In genomic region chr6:104639671-104640070, GRCh38 we compare ENCODE assay signal across 9 cellular contexts.
DNase-seq lines count a peak whose midpoint lies in the region; ATAC-seq and TF ChIP-seq lines count a peak whose summit lies in the region.
"Had no signal": no experiment of that assay in that cellular context is flagged by ENCODE, and none has a peak within 500 bp of the region (broad histone marks: within the 10 kb centered on the region; RNA-seq: fewer than 3 reads in every experiment).

No MANE protein-coding gene starts in this region.

- H3K36me3 Mint-ChIP-seq in activated CD8-positive, alpha-beta T cell treated with anti-CD3 and anti-CD28 coated beads for 36 hours (ENCODE audit: low read depth), result no peaks in the 10 kb centered on the region
- H3K36me3 Mint-ChIP-seq: activated naive CD8-positive, alpha-beta T cell had no signal

- no peak for TF ChIP-seq CTCF in SU-DHL-6 (IDR thresholded peaks at IDR 0.05; ENCODE audit: insufficient read depth, low read length, poor library complexity, severe bottlenecking)
- TF ChIP-seq CTCF in prostate gland (IDR thresholded peaks at IDR 0.05), result no peak
- TF ChIP-seq CTCF in activated CD8-positive, alpha-beta T cell treated with anti-CD3 and anti-CD28 coated beads for 36 hours (IDR thresholded peaks at IDR 0.05), result no peak

- H3K4me1 ChIP-seq in prostate gland (replicated peaks), result no peaks in the 10 kb centered on the region

- no peaks in the 10 kb centered on the region for H3K9me2 ChIP-seq in SU-DHL-6 (replicated peaks; ENCODE audit: insufficient read depth, low read length)

- H3K9ac ChIP-seq in SU-DHL-6 (ENCODE audit: low read length), result no peak overlapping the region

- POLR2A ChIA-PET in activated CD8-positive, alpha-beta T cell treated with anti-CD3 and anti-CD28 coated beads for 36 hours (lab: Charles Lee), result no interaction called here

- H3K4me3 ChIP-seq in SU-DHL-6 (ENCODE audit: insufficient read depth, low read length, poor library complexity, severe bottlenecking), result no peak overlapping the region
- no peak overlapping the region for H3K4me3 ChIP-seq in prostate gland

- no peak overlapping the region for H3K4me3 Mint-ChIP-seq in activated CD8-positive, alpha-beta T cell treated with anti-CD3 and anti-CD28 coated beads for 36 hours
- H3K4me3 Mint-ChIP-seq: activated naive CD8-positive, alpha-beta T cell had no signal

- CTCF ChIA-PET in activated CD8-positive, alpha-beta T cell treated with anti-CD3 and anti-CD28 coated beads for 36 hours (lab: Charles Lee), result no interaction called here

- ATAC-seq in GM18873 (IDR thresholded peaks at IDR 0.05; ENCODE audit: low FRiP score, unreplicated experiment), result peak; percentile 94
- ATAC-seq in HG02981 (IDR thresholded peaks at IDR 0.05; ENCODE audit: unreplicated experiment), result peak; percentile 94
- ATAC-seq in activated CD8-positive, alpha-beta T cell treated with anti-CD3 and anti-CD28 coated beads for 36 hours, result no peak

- H3K27me3 ChIP-seq in SU-DHL-6 (ENCODE audit: low read length), result no peaks in the 10 kb centered on the region
- H3K27me3 ChIP-seq in prostate gland (replicated peaks; ENCODE audit: insufficient read depth), result no peaks in the 10 kb centered on the region

- no peaks in the 10 kb centered on the region for H3K9me3 Mint-ChIP-seq in activated CD8-positive, alpha-beta T cell treated with anti-CD3 and anti-CD28 coated beads for 36 hours

- DNase-seq in prostate gland (ENCODE audit: low spot score), result no peak
- DNase-seq in SW 1271 (lab: John Stamatoyannopoulos, UW), result no peak
- no peak for DNase-seq in activated CD8-positive, alpha-beta T cell treated with anti-CD3 and anti-CD28 coated beads for 36 hours
- no peak for DNase-seq in hepatic stellate cell (ENCODE audit: low spot score)
- DNase-seq in stimulated activated CD4-positive, alpha-beta T cell treated with anti-CD3 and anti-CD28 coated beads, Interleukin-15, amount 100 ng/mL, for 24 hours, result no peak

- TF ChIP-seq POLR2A in prostate gland (IDR thresholded peaks at IDR 0.05), result no peak

- H3K27ac Mint-ChIP-seq in activated CD8-positive, alpha-beta T cell treated with anti-CD3 and anti-CD28 coated beads for 36 hours, result no peak overlapping the region
- H3K27ac Mint-ChIP-seq: activated naive CD8-positive, alpha-beta T cell had no signal

- H3K36me3 ChIP-seq in SU-DHL-6 (ENCODE audit: low read length) (no peaks in the 10 kb centered on the region), prostate gland (no peaks in the 10 kb centered on the region)

- H3K79me2 ChIP-seq in SU-DHL-6 (ENCODE audit: insufficient read depth, low read length), result no peaks in the 10 kb centered on the region

- H3F3A ChIP-seq in SU-DHL-6 (ENCODE audit: insufficient read depth), result no peaks in the 10 kb centered on the region

- H4K20me1 ChIP-seq in SU-DHL-6 (ENCODE audit: low read depth, low read length), result no peaks in the 10 kb centered on the region

- H3K27me3 Mint-ChIP-seq in activated CD8-positive, alpha-beta T cell treated with anti-CD3 and anti-CD28 coated beads for 36 hours, result no peaks in the 10 kb centered on the region
- H3K27me3 Mint-ChIP-seq: activated naive CD8-positive, alpha-beta T cell had no signal

- no peak overlapping the region for H2AFZ ChIP-seq in SU-DHL-6 (ENCODE audit: low read depth, low read length, severe bottlenecking)

- H3K4me2 ChIP-seq in SU-DHL-6 (ENCODE audit: low read depth, low read length, poor library complexity, severe bottlenecking), result no peak overlapping the region

- H3K27ac ChIP-seq in SU-DHL-6 (ENCODE audit: low read depth, low read length) (peak overlapping the region; percentile 30; the same call in 1 of the 2 replicates), prostate gland (peak overlapping the region; percentile 24 to 49)

- H3K4me1 Mint-ChIP-seq in activated CD8-positive, alpha-beta T cell treated with anti-CD3 and anti-CD28 coated beads for 36 hours (ENCODE audit: low read depth), result peaks cover 3% of the 10 kb centered on the region

- intact Hi-C loops in prostate gland (cut with DNase I), result no loop called here
- intact Hi-C loops in activated CD8-positive, alpha-beta T cell treated with anti-CD3 and anti-CD28 coated beads for 36 hours (cut with micrococcal nuclease), result no loop called here

- H3K9me3 ChIP-seq in SU-DHL-6 (ENCODE audit: insufficient read depth, low read length), result no peaks in the 10 kb centered on the region
- H3K9me3 ChIP-seq in prostate gland, result no peaks in the 10 kb centered on the region
